Comparison of ENCODE assay signal across 22 cellular contexts in the genomic region with DNA sequence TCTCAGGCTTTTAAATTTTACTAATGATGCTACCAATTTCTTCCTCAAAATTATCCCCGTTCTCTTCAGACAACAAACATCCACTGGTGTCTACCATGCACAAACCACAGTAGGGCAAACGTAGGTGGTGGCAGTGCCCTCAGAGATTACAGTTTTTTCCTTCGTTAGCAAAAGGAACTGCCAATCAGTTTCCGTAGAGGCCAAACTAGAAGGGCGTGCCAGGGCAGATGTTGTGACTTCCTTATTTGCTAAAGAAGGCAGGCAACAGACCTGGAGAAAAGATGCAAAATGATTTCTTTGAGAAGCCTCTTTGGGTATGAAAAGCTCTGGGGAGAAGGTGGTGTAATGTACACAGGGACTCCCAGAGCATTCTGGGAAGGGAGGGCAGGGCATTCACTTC. TPM values are rescaled to one million over a fixed set of nuclear protein-coding genes. Genes with fewer than 3 reads are reported as not detected.
"Had no signal": no experiment of that assay in that cellular context is flagged by ENCODE, and none has a peak within 500 bp of the region (broad histone marks: within the 10 kb centered on the region; RNA-seq: fewer than 3 reads in every experiment).

No MANE protein-coding gene starts in this region.

- H3K36me3 Mint-ChIP-seq: activated naive CD4-positive, alpha-beta T cell treated with anti-CD3 and anti-CD28 coated beads, Interleukin-2, amount 50 U/mL, for 24 hours had no signal

- H3K4me3 Mint-ChIP-seq: activated CD4-positive, alpha-beta memory T cell treated with anti-CD3 and anti-CD28 coated beads, Interleukin-2, amount 10 ng/mL, durations not matched to agents 7 days and 5 days; activated naive CD4-positive, alpha-beta T cell treated with anti-CD3 and anti-CD28 coated beads, Interleukin-2, amount 50 U/mL, for 24 hours; nephron; type B pancreatic cell; WTC11 had no signal

- H3K27ac ChIP-seq: adrenal gland, body of pancreas, psoas muscle, right lobe of liver had no signal

- H3K4me2 ChIP-seq: smooth muscle cell had no signal

- DNase-seq: activated CD4-positive, alpha-beta memory T cell treated with anti-CD3 and anti-CD28 coated beads, Interleukin-2, amount 10 ng/mL, durations not matched to agents 7 days and 5 days; activated CD4-positive, alpha-beta T cell treated with anti-CD3 and anti-CD28 coated beads for 4 hours; activated effector memory CD4-positive, alpha-beta T cell treated with anti-CD3 and anti-CD28 coated beads, Interleukin-2, amount 50 U/mL, for 16 hours; activated T-cell treated with anti-CD3 and anti-CD28 coated beads, Interleukin-2, amount 50 U/mL, for 48 hours; body of pancreas; caudate nucleus; kidney; left ventricle myocardium superior; occipital lobe; psoas muscle; right lobe of liver; stimulated activated naive CD8-positive, alpha-beta T cell treated with anti-CD3 and anti-CD28 coated beads, Interleukin-15, Interleukin-2, amounts not matched to agents 100 U/mL and 50 U/mL, for 24 hours; T-helper 1 cell; T1000 had no signal

- ATAC-seq: gastroesophageal sphincter; right lobe of liver; stimulated activated naive CD8-positive, alpha-beta T cell treated with anti-CD3 and anti-CD28 coated beads, Interleukin-15, Interleukin-2, amounts not matched to agents 100 U/mL and 50 U/mL, for 24 hours; WTC11 had no signal

- H3K27ac Mint-ChIP-seq: activated CD4-positive, alpha-beta memory T cell treated with anti-CD3 and anti-CD28 coated beads, Interleukin-2, amount 10 ng/mL, durations not matched to agents 7 days and 5 days; activated naive CD4-positive, alpha-beta T cell treated with anti-CD3 and anti-CD28 coated beads, Interleukin-2, amount 50 U/mL, for 24 hours; nephron; type B pancreatic cell; WTC11 had no signal

- H3K36me3 ChIP-seq: adrenal gland, gastroesophageal sphincter, right lobe of liver had no signal

- H3K4me3 ChIP-seq: adrenal gland, body of pancreas, gastroesophageal sphincter, psoas muscle, right lobe of liver, smooth muscle cell had no signal

- H3K9me3 ChIP-seq: adrenal gland, body of pancreas, gastroesophageal sphincter, psoas muscle, right lobe of liver had no signal

- H3K4me1 Mint-ChIP-seq: activated CD4-positive, alpha-beta memory T cell treated with anti-CD3 and anti-CD28 coated beads, Interleukin-2, amount 10 ng/mL, durations not matched to agents 7 days and 5 days; activated naive CD4-positive, alpha-beta T cell treated with anti-CD3 and anti-CD28 coated beads, Interleukin-2, amount 50 U/mL, for 24 hours had no signal

- H3K4me1 ChIP-seq: adrenal gland, body of pancreas, right lobe of liver had no signal

- H3K9me3 Mint-ChIP-seq: activated CD4-positive, alpha-beta memory T cell treated with anti-CD3 and anti-CD28 coated beads, Interleukin-2, amount 10 ng/mL, durations not matched to agents 7 days and 5 days; activated naive CD4-positive, alpha-beta T cell treated with anti-CD3 and anti-CD28 coated beads, Interleukin-2, amount 50 U/mL, for 24 hours had no signal

RNA-seq across cellular contexts. Expression of a gene that starts 7.6 kb away (rescaled TPM):
- total RNA-seq: activated CD4-positive, alpha-beta memory T cell treated with anti-CD3 and anti-CD28 coated beads, Interleukin-2, amount 10 ng/mL, durations not matched to agents 7 days and 5 days; occipital lobe; smooth muscle cell; WTC11 had no signal

RNA-seq across cellular contexts. Expression of a gene that starts 28.2 kb away (rescaled TPM):
- total RNA-seq: activated CD4-positive, alpha-beta memory T cell treated with anti-CD3 and anti-CD28 coated beads, Interleukin-2, amount 10 ng/mL, durations not matched to agents 7 days and 5 days; body of pancreas; kidney; mesenteric fat pad; psoas muscle; smooth muscle cell had no signal
